In the genomic region with DNA sequence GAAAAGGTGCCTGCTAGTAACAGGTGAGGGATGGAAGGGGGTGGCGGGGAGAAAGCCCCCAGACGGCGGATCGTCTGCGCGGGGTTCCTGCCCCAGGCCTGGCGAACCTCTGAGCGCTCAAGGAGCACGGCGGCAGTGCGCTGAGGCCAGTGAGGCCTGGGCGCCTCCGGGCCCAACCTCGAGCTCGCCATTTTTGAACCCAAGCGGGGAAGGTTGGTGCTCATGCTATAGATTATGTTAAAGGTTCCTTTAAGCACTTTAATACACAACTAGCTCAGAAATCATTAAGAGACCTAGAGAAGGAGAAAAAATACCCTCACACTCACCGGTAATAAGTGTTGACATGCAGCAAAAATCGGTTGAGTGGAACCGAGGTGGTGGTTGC, we compare ENCODE assay signal across 2 cellular contexts.
TF ChIP-seq lines count a peak whose summit lies in the region.

No MANE protein-coding gene starts in this region.

TF ChIP-seq in GM23338, 12 proteins besides CTCF, POLR2A, EP300 and RAD21:
- TF ChIP-seq, protein P1, sequence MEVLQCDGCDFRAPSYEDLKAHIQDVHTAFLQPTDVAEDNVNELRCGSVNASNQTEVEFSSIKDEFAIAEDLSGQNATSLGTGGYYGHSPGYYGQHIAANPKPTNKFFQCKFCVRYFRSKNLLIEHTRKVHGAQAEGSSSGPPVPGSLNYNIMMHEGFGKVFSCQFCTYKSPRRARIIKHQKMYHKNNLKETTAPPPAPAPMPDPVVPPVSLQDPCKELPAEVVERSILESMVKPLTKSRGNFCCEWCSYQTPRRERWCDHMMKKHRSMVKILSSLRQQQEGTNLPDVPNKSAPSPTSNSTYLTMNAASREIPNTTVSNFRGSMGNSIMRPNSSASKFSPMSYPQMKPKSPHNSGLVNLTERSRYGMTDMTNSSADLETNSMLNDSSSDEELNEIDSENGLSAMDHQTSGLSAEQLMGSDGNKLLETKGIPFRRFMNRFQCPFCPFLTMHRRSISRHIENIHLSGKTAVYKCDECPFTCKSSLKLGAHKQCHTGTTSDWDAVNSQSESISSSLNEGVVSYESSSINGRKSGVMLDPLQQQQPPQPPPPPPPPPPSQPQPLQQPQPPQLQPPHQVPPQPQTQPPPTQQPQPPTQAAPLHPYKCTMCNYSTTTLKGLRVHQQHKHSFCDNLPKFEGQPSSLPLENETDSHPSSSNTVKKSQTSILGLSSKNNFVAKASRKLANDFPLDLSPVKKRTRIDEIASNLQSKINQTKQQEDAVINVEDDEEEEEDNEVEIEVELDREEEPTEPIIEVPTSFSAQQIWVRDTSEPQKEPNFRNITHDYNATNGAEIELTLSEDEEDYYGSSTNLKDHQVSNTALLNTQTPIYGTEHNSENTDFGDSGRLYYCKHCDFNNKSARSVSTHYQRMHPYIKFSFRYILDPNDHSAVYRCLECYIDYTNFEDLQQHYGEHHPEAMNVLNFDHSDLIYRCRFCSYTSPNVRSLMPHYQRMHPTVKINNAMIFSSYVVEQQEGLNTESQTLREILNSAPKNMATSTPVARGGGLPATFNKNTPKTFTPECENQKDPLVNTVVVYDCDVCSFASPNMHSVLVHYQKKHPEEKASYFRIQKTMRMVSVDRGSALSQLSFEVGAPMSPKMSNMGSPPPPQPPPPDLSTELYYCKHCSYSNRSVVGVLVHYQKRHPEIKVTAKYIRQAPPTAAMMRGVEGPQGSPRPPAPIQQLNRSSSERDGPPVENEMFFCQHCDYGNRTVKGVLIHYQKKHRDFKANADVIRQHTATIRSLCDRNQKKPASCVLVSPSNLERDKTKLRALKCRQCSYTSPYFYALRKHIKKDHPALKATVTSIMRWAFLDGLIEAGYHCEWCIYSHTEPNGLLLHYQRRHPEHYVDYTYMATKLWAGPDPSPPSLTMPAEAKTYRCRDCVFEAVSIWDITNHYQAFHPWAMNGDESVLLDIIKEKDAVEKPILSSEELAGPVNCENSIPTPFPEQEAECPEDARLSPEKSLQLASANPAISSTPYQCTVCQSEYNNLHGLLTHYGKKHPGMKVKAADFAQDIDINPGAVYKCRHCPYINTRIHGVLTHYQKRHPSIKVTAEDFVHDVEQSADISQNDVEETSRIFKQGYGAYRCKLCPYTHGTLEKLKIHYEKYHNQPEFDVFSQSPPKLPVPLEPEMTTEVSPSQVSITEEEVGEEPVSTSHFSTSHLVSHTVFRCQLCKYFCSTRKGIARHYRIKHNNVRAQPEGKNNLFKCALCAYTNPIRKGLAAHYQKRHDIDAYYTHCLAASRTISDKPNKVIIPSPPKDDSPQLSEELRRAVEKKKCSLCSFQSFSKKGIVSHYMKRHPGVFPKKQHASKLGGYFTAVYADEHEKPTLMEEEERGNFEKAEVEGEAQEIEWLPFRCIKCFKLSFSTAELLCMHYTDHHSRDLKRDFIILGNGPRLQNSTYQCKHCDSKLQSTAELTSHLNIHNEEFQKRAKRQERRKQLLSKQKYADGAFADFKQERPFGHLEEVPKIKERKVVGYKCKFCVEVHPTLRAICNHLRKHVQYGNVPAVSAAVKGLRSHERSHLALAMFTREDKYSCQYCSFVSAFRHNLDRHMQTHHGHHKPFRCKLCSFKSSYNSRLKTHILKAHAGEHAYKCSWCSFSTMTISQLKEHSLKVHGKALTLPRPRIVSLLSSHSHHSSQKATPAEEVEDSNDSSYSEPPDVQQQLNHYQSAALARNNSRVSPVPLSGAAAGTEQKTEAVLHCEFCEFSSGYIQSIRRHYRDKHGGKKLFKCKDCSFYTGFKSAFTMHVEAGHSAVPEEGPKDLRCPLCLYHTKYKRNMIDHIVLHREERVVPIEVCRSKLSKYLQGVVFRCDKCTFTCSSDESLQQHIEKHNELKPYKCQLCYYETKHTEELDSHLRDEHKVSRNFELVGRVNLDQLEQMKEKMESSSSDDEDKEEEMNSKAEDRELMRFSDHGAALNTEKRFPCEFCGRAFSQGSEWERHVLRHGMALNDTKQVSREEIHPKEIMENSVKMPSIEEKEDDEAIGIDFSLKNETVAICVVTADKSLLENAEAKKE (CRISPR knock-in tag; IDR thresholded peaks at IDR 0.05) = no peak
- TF ChIP-seq, protein P2, sequence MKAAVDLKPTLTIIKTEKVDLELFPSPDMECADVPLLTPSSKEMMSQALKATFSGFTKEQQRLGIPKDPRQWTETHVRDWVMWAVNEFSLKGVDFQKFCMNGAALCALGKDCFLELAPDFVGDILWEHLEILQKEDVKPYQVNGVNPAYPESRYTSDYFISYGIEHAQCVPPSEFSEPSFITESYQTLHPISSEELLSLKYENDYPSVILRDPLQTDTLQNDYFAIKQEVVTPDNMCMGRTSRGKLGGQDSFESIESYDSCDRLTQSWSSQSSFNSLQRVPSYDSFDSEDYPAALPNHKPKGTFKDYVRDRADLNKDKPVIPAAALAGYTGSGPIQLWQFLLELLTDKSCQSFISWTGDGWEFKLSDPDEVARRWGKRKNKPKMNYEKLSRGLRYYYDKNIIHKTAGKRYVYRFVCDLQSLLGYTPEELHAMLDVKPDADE (IDR thresholded peaks at IDR 0.05) = no peak
- TF ChIP-seq, protein P3, sequence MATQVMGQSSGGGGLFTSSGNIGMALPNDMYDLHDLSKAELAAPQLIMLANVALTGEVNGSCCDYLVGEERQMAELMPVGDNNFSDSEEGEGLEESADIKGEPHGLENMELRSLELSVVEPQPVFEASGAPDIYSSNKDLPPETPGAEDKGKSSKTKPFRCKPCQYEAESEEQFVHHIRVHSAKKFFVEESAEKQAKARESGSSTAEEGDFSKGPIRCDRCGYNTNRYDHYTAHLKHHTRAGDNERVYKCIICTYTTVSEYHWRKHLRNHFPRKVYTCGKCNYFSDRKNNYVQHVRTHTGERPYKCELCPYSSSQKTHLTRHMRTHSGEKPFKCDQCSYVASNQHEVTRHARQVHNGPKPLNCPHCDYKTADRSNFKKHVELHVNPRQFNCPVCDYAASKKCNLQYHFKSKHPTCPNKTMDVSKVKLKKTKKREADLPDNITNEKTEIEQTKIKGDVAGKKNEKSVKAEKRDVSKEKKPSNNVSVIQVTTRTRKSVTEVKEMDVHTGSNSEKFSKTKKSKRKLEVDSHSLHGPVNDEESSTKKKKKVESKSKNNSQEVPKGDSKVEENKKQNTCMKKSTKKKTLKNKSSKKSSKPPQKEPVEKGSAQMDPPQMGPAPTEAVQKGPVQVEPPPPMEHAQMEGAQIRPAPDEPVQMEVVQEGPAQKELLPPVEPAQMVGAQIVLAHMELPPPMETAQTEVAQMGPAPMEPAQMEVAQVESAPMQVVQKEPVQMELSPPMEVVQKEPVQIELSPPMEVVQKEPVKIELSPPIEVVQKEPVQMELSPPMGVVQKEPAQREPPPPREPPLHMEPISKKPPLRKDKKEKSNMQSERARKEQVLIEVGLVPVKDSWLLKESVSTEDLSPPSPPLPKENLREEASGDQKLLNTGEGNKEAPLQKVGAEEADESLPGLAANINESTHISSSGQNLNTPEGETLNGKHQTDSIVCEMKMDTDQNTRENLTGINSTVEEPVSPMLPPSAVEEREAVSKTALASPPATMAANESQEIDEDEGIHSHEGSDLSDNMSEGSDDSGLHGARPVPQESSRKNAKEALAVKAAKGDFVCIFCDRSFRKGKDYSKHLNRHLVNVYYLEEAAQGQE (IDR thresholded peaks at IDR 0.05; ENCODE audit: unreplicated experiment) = no peak
- no peak for TF ChIP-seq ZNF331 (CRISPR knock-in tag; IDR thresholded peaks at IDR 0.05; ENCODE audit: low read depth)
- TF ChIP-seq ZNF114 (CRISPR knock-in tag; IDR thresholded peaks at IDR 0.05) = no peak
- TF ChIP-seq POLR2AphosphoS5 (IDR thresholded peaks at IDR 0.05; ENCODE audit: low read depth) = no peak
- no peak for TF ChIP-seq EZH2 (IDR thresholded peaks at IDR 0.05; ENCODE audit: low read depth, unreplicated experiment)
- no peak for TF ChIP-seq STAT1 (IDR thresholded peaks at IDR 0.05; ENCODE audit: unreplicated experiment)
- no peak for TF ChIP-seq EZH2phosphoT487 (IDR thresholded peaks at IDR 0.05; ENCODE audit: unreplicated experiment)

TF ChIP-seq in WTC11, 78 proteins besides CTCF, POLR2A, EP300 and RAD21 (continued from another document):
- TF ChIP-seq, protein P4, sequence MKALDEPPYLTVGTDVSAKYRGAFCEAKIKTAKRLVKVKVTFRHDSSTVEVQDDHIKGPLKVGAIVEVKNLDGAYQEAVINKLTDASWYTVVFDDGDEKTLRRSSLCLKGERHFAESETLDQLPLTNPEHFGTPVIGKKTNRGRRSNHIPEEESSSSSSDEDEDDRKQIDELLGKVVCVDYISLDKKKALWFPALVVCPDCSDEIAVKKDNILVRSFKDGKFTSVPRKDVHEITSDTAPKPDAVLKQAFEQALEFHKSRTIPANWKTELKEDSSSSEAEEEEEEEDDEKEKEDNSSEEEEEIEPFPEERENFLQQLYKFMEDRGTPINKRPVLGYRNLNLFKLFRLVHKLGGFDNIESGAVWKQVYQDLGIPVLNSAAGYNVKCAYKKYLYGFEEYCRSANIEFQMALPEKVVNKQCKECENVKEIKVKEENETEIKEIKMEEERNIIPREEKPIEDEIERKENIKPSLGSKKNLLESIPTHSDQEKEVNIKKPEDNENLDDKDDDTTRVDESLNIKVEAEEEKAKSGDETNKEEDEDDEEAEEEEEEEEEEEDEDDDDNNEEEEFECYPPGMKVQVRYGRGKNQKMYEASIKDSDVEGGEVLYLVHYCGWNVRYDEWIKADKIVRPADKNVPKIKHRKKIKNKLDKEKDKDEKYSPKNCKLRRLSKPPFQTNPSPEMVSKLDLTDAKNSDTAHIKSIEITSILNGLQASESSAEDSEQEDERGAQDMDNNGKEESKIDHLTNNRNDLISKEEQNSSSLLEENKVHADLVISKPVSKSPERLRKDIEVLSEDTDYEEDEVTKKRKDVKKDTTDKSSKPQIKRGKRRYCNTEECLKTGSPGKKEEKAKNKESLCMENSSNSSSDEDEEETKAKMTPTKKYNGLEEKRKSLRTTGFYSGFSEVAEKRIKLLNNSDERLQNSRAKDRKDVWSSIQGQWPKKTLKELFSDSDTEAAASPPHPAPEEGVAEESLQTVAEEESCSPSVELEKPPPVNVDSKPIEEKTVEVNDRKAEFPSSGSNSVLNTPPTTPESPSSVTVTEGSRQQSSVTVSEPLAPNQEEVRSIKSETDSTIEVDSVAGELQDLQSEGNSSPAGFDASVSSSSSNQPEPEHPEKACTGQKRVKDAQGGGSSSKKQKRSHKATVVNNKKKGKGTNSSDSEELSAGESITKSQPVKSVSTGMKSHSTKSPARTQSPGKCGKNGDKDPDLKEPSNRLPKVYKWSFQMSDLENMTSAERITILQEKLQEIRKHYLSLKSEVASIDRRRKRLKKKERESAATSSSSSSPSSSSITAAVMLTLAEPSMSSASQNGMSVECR (CRISPR knock-in tag; IDR thresholded peaks at IDR 0.05; ENCODE audit: borderline replicate concordance) = no peak
- TF ChIP-seq MXD4 (CRISPR knock-in tag; IDR thresholded peaks at IDR 0.05; ENCODE audit: borderline replicate concordance) = no peak
TF ChIP-seq in WTC11: peak in this region for 0.
